Comparison of ENCODE assay signal across 15 cellular contexts in genomic region chr2:174465327-174465726, GRCh38. TPM values are rescaled to one million over a fixed set of nuclear protein-coding genes. Genes with fewer than 3 reads are reported as not detected.
DNase-seq lines count a peak whose midpoint lies in the region; ATAC-seq and TF ChIP-seq lines count a peak whose summit lies in the region.
"Had no signal": no experiment of that assay in that cellular context is flagged by ENCODE, and none has a peak within 500 bp of the region (broad histone marks: within the 10 kb centered on the region; RNA-seq: fewer than 3 reads in every experiment).

No MANE protein-coding gene starts in this region.

- DNase-seq in NCI-H1092 (lab: John Stamatoyannopoulos, UW) (peak; percentile 3), NCI-H1092 treated with DMSO at 0.1 percent for 48 hours (lab: John Stamatoyannopoulos, UW) (no peak), LHCN-M2 (ENCODE audit: low read depth) (peak; percentile 36), cerebellum (ENCODE audit: low spot score) (peak; percentile 5), mesendoderm (peak; percentile 85), mesothelial cell of epicardium (ENCODE audit: low spot score in 2 of 2, unreplicated experiment in 2 of 2) (no peak), MCF 10A (ENCODE audit: unreplicated experiment) (no peak)
- DNase-seq: activated CD4-positive, alpha-beta T cell treated with anti-CD3 and anti-CD28 coated beads for 36 hours; DMS79; NCI-H1436; ovary; SW 1271; thyroid gland had no signal

- H3K9me3 Mint-ChIP-seq in mesothelial cell of epicardium (no peaks in the 10 kb centered on the region), MCF 10A (ENCODE audit: unreplicated experiment) (no peaks in the 10 kb centered on the region)
- H3K9me3 Mint-ChIP-seq: activated T-helper 1 cell treated with anti-CD3 and anti-CD28 coated beads, Interleukin-12 subunit alpha, Interleukin-12 subunit beta, Interleukin-2, Interleukin-4 antibody, amounts not matched to agents 30 ng/mL and 10 ng/mL and 1 ng/mL, durations not matched to agents 14 hours and 24 hours and 36 hours had no signal

- H3K27ac Mint-ChIP-seq in mesothelial cell of epicardium (no peak overlapping the region), MCF 10A (ENCODE audit: low read depth, unreplicated experiment) (no peak overlapping the region)
- H3K27ac Mint-ChIP-seq: activated CD4-positive, alpha-beta T cell treated with anti-CD3 and anti-CD28 coated beads for 36 hours; activated T-helper 1 cell treated with anti-CD3 and anti-CD28 coated beads, Interleukin-12 subunit alpha, Interleukin-12 subunit beta, Interleukin-2, Interleukin-4 antibody, amounts not matched to agents 30 ng/mL and 10 ng/mL and 1 ng/mL, durations not matched to agents 14 hours and 24 hours and 36 hours had no signal

- no peak overlapping the region for H3K4ac ChIP-seq in mesendoderm (ENCODE audit: low read depth, low read length)

- H3K23ac ChIP-seq in mesendoderm (ENCODE audit: low read length) = no peak overlapping the region

- H3K4me3 ChIP-seq in mesendoderm (ENCODE audit: low read length) = no peak overlapping the region
- H3K4me3 ChIP-seq: ovary, thyroid gland had no signal

- H3K27me3 Mint-ChIP-seq in mesothelial cell of epicardium (ENCODE audit: low read depth) (no peaks in the 10 kb centered on the region), MCF 10A (ENCODE audit: insufficient read depth, unreplicated experiment) (no peaks in the 10 kb centered on the region)
- H3K27me3 Mint-ChIP-seq: activated CD4-positive, alpha-beta T cell treated with anti-CD3 and anti-CD28 coated beads for 36 hours had no signal

- H3K79me1 ChIP-seq in mesendoderm (ENCODE audit: low read length) = no peaks in the 10 kb centered on the region

- H3K4me1 ChIP-seq in mesendoderm (ENCODE audit: control insufficient read depth, low read depth, low read length) = no peaks in the 10 kb centered on the region
- H3K4me1 ChIP-seq: thyroid gland had no signal

- H3K79me2 ChIP-seq in mesendoderm (ENCODE audit: control insufficient read depth, insufficient read depth, low read length) = no peaks in the 10 kb centered on the region

- no peak overlapping the region for H4K5ac ChIP-seq in mesendoderm (ENCODE audit: low read length)

- no peak overlapping the region for H3K56ac ChIP-seq in mesendoderm (ENCODE audit: low read length)

- no peak overlapping the region for H4K8ac ChIP-seq in mesendoderm (ENCODE audit: low read depth, low read length)

- POLR2A ChIA-PET in MCF 10A (lab: Yijun Ruan, JAX) = no interaction called here

- no peak overlapping the region for H3K4me2 ChIP-seq in mesendoderm (ENCODE audit: low read length)

- H3K36me3 ChIP-seq in mesendoderm (ENCODE audit: control insufficient read depth, insufficient read depth, low read length) = no peaks in the 10 kb centered on the region
- H3K36me3 ChIP-seq: ovary, thyroid gland had no signal

- H3K36me3 Mint-ChIP-seq in mesothelial cell of epicardium (no peaks in the 10 kb centered on the region), MCF 10A (ENCODE audit: insufficient read depth, unreplicated experiment) (no peaks in the 10 kb centered on the region)

- no peaks in the 10 kb centered on the region for H3K27me3 ChIP-seq in mesendoderm (ENCODE audit: insufficient read depth, low read length, poor library complexity)
- H3K27me3 ChIP-seq: ovary, thyroid gland had no signal

- BruUV-seq in MCF 10A (replicated peaks; lab: Mats Ljungman, UMichigan) = no TSS peak

- no peak for ATAC-seq in HG03196 (IDR thresholded peaks at IDR 0.05; ENCODE audit: unreplicated experiment)
- ATAC-seq: activated CD4-positive, alpha-beta T cell treated with anti-CD3 and anti-CD28 coated beads for 36 hours had no signal

- no peak overlapping the region for H3K18ac ChIP-seq in mesendoderm (ENCODE audit: low read length)

- no CpG with 5 or more reads among the region's 4 CpGs for WGBS in mesendoderm (ENCODE audit: extremely low coverage, insufficient coverage, low lambda C conversion rate)

- no peak overlapping the region for H2AK5ac ChIP-seq in mesendoderm (ENCODE audit: low read length)

- H3K27ac ChIP-seq in mesendoderm (ENCODE audit: low read depth, low read length) = no peak overlapping the region
- H3K27ac ChIP-seq: ovary, thyroid gland had no signal

- no peak overlapping the region for H2BK15ac ChIP-seq in mesendoderm (replicated peaks; ENCODE audit: low read depth)

- H3K4me1 Mint-ChIP-seq in mesothelial cell of epicardium (no peaks in the 10 kb centered on the region), MCF 10A (ENCODE audit: insufficient read depth, unreplicated experiment) (no peaks in the 10 kb centered on the region)
- H3K4me1 Mint-ChIP-seq: activated CD4-positive, alpha-beta T cell treated with anti-CD3 and anti-CD28 coated beads for 36 hours had no signal

- intact Hi-C loops in MCF 10A (cut with micrococcal nuclease) = no loop called here

- no peak overlapping the region for H3K4me3 Mint-ChIP-seq in mesothelial cell of epicardium
- H3K4me3 Mint-ChIP-seq in MCF 10A (ENCODE audit: unreplicated experiment) = no peak overlapping the region
- H3K4me3 Mint-ChIP-seq: activated CD4-positive, alpha-beta T cell treated with anti-CD3 and anti-CD28 coated beads for 36 hours; activated T-helper 1 cell treated with anti-CD3 and anti-CD28 coated beads, Interleukin-12 subunit alpha, Interleukin-12 subunit beta, Interleukin-2, Interleukin-4 antibody, amounts not matched to agents 30 ng/mL and 10 ng/mL and 1 ng/mL, durations not matched to agents 14 hours and 24 hours and 36 hours had no signal

- H2BK120ac ChIP-seq in mesendoderm (ENCODE audit: low read depth, low read length) = no peak overlapping the region

- TF ChIP-seq CTCF in mesothelial cell of epicardium (IDR thresholded peaks at IDR 0.05; ENCODE audit: unreplicated experiment) (no peak), MCF 10A (IDR thresholded peaks at IDR 0.05; ENCODE audit: unreplicated experiment) (no peak)

- no peak overlapping the region for H2BK5ac ChIP-seq in mesendoderm (ENCODE audit: low read length)

- no peak overlapping the region for H3K9ac ChIP-seq in mesendoderm (ENCODE audit: low read length)

- CTCF ChIA-PET in MCF 10A (lab: Yijun Ruan, JAX) = interaction anchor here (1.1 to 1.5 kb wide), 6 partner anchors 11 to 224 kb away, joined by 3 to 6 read pairs (median 4); no protein-coding TSS in a partner anchor

RNA-seq across cellular contexts. Expression of gene GPR155, which starts 21.5 kb away (rescaled TPM):
- total RNA-seq in LHCN-M2 (2014; rRNA removed) (2.9 and 156 TPM in 2 replicates), cerebellum (13.5 TPM), mesothelial cell of epicardium (4.4 to 7.2 TPM (median 4.6 TPM) in 3 replicates), MCF 10A (2022) (1.9 and 3.3 TPM in 2 replicates)
- polyA plus RNA-seq in LHCN-M2 (2012) = 1.8 TPM
- polyA plus RNA-seq in mesendoderm (2013, experiment 1 of 2) = 0.27 TPM
- 0.31 TPM for polyA plus RNA-seq in mesendoderm (2013, experiment 2 of 2)

Comparison
In these comparisons a context has a peak if more than half of its experiments do, and no peak if none do; other contexts are left out.
1. DNase-seq: peak in NCI-H1092 (single experiment), LHCN-M2 (single experiment), cerebellum (single experiment) and mesendoderm (single experiment); none in NCI-H1092 treated with DMSO at 0.1 percent for 48 hours (single experiment), mesothelial cell of epicardium (0 of 2) and MCF 10A (single experiment).